Comparison of ENCODE assay signal across 7 cellular contexts in the genomic region with DNA sequence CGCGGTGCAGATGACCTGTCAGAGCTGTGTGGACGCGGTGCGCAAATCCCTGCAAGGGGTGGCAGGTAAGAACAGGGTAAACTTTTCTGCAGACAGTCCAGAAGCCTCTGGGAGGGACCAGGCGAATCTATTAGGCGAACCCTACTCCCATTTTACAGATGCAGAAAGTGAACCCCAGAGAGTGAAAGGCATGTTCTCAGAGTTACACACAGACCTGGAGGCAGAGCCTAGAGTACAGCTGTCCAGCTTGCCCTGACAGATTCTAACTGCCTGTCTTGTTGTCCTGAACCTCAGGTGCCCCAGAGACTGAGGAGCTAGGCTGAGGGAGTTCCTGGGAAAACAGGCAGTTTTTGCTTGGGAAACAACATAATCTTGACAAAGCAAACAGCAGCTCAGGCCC. TPM values are rescaled to one million over a fixed set of nuclear protein-coding genes. Genes with fewer than 3 reads are reported as not detected.
A peak's percentile ranks its signal among the peaks of the same experiment; 100 is the strongest.
DNase-seq lines count a peak whose midpoint lies in the region; ATAC-seq, FAIRE-seq and TF ChIP-seq lines count a peak whose summit lies in the region.

No MANE protein-coding gene starts in this region.

- H3K27me3 ChIP-seq in keratinocyte (ENCODE audit: control insufficient read depth, extremely low read depth, insufficient read depth, low read length) (no peaks in the 10 kb centered on the region), stomach smooth muscle (ENCODE audit: control insufficient read depth in 1 of 2, insufficient read depth in 2 of 2, low read length in 2 of 2) (no peaks in the 10 kb centered on the region)

- H3K27me3 Mint-ChIP-seq in activated T-helper 17 cell treated with anti-CD3 and anti-CD28 coated beads, Interleukin-2, amount 50 U/mL, for 72 hours = no peaks in the 10 kb centered on the region

- TF ChIP-seq CTCF in keratinocyte (optimal IDR thresholded peaks at IDR 0.05 in 1 of 3, IDR thresholded peaks at IDR 0.05 in 1 of 3, conservative IDR thresholded peaks at IDR 0.05 in 1 of 3; ENCODE audit: extremely low read depth in 1 of 3, insufficient read depth in 2 of 3, low read length in 3 of 3) = no peak

- peak overlapping the region; percentile 98 for H2AFZ ChIP-seq in keratinocyte (ENCODE audit: control insufficient read depth, low read length)

- H3K4me1 Mint-ChIP-seq in activated T-helper 17 cell treated with anti-CD3 and anti-CD28 coated beads, Interleukin-2, amount 50 U/mL, for 72 hours = peaks cover 14% of the 10 kb centered on the region

- H3K4me3 Mint-ChIP-seq in activated T-helper 17 cell treated with anti-CD3 and anti-CD28 coated beads, Interleukin-2, amount 50 U/mL, for 72 hours = peak overlapping the region; percentile 100

- peak overlapping the region; percentile 99 for H3K27ac Mint-ChIP-seq in activated T-helper 17 cell treated with anti-CD3 and anti-CD28 coated beads, Interleukin-2, amount 50 U/mL, for 72 hours

- FAIRE-seq in keratinocyte (lab: Jason Lieb, UNC) = no peak

- no peaks in the 10 kb centered on the region for H3K36me3 ChIP-seq in keratinocyte (ENCODE audit: control insufficient read depth in 2 of 2, extremely low read depth in 1 of 2, insufficient read depth in 2 of 2, low read length in 2 of 2)
- no peaks in the 10 kb centered on the region for H3K36me3 ChIP-seq in stomach smooth muscle (ENCODE audit: control insufficient read depth in 2 of 2, insufficient read depth in 2 of 2, low read length in 2 of 2)

- H3K9me3 ChIP-seq in keratinocyte (ENCODE audit: control insufficient read depth, low read depth, low read length) (no peaks in the 10 kb centered on the region), stomach smooth muscle (ENCODE audit: control insufficient read depth in 2 of 2, low read length in 2 of 2) (no peaks in the 10 kb centered on the region)

- H3K27ac ChIP-seq in keratinocyte (ENCODE audit: control insufficient read depth, insufficient read depth, low read length) (peak overlapping the region; percentile 63), stomach smooth muscle (ENCODE audit: low read length) (peak overlapping the region; percentile 76)

- H3K9me3 Mint-ChIP-seq in activated T-helper 17 cell treated with anti-CD3 and anti-CD28 coated beads, Interleukin-2, amount 50 U/mL, for 72 hours = no peaks in the 10 kb centered on the region

- H3K36me3 Mint-ChIP-seq in activated T-helper 17 cell treated with anti-CD3 and anti-CD28 coated beads, Interleukin-2, amount 50 U/mL, for 72 hours (ENCODE audit: low read depth) = peaks cover 8% of the 10 kb centered on the region

- peaks cover 6% of the 10 kb centered on the region for H3K79me2 ChIP-seq in keratinocyte (ENCODE audit: control insufficient read depth, insufficient read depth, low read length)

- peak overlapping the region; percentile 99 for H3K4me2 ChIP-seq in keratinocyte (ENCODE audit: control insufficient read depth, extremely low read depth, insufficient read depth, low read depth, low read length)

- H3K4me1 ChIP-seq in keratinocyte (ENCODE audit: control insufficient read depth, extremely low read depth, insufficient read depth, low read length) (peaks cover 11% of the 10 kb centered on the region), stomach smooth muscle (ENCODE audit: control insufficient read depth, insufficient read depth, low read length) (peaks cover 32% of the 10 kb centered on the region)

- no peak for ATAC-seq in activated T-helper 17 cell treated with anti-CD3 and anti-CD28 coated beads, Interleukin-2, amount 50 U/mL, for 72 hours (replicated peaks)

- no peaks in the 10 kb centered on the region for H4K20me1 ChIP-seq in keratinocyte (ENCODE audit: control insufficient read depth, extremely low read depth, insufficient read depth, low read length)

- peak; percentile 4 for DNase-seq in HK-2 (ENCODE audit: unreplicated experiment)
- DNase-seq in keratinocyte (ENCODE audit: low read depth, low spot score) = no peak
- no peak for DNase-seq in globus pallidus (ENCODE audit: low spot score)
- no peak for DNase-seq in glomerular visceral epithelial cell (ENCODE audit: extremely low spot score)
- no peak for DNase-seq in NCI-H524 treated with DMSO at 0.1 percent for 48 hours (lab: John Stamatoyannopoulos, UW)

- no peaks in the 10 kb centered on the region for H3K9me1 ChIP-seq in keratinocyte (ENCODE audit: control insufficient read depth, extremely low read depth, insufficient read depth, low read length)

- dilution Hi-C loops in keratinocyte (cut with MboI; ENCODE audit: extremely low pct_ligation_motif_present, low sequenced_read_pairs) = no loop called here

- peak overlapping the region; percentile 70 to 81 (median 76) for H3K4me3 ChIP-seq in keratinocyte (ENCODE audit: control insufficient read depth in 2 of 3, extremely low read depth in 1 of 3, insufficient read depth in 2 of 3, low read depth in 1 of 3, low read length in 3 of 3)
- peak overlapping the region; percentile 83 to 94 for H3K4me3 ChIP-seq in stomach smooth muscle (ENCODE audit: low read length in 2 of 2)

- peak overlapping the region; percentile 82 for H3K9ac ChIP-seq in keratinocyte (ENCODE audit: control insufficient read depth, extremely low read depth, insufficient read depth, low read length)
- H3K9ac ChIP-seq in stomach smooth muscle (ENCODE audit: low read length in 2 of 2) = peak overlapping the region; percentile 74 to 92

RNA-seq across cellular contexts. Expression of a gene that starts 0.7 kb away (rescaled TPM):
- total RNA-seq in activated T-helper 17 cell treated with anti-CD3 and anti-CD28 coated beads, Interleukin-2, amount 50 U/mL, for 72 hours = 10 to 100 TPM; 27.5 to 35.1 TPM
- polyA plus RNA-seq in keratinocyte = 17.6 to 22.7 TPM (median 21.3 TPM) in 3 replicates
- polyA plus RNA-seq in keratinocyte (2011; ENCODE audit: low read depth) = 7.2 TPM
- polyA plus RNA-seq in keratinocyte (2011; cell fraction: cytosol; rRNA removed) = 5.1 and 12.3 TPM in 2 replicates
- 62.8 and 75.2 TPM in 2 replicates for polyA plus RNA-seq in keratinocyte (2011; cell fraction: nucleus; rRNA removed)
- polyA plus RNA-seq in keratinocyte (2012; ENCODE audit: low replicate concordance) = 24.7 and 24.9 TPM in 2 replicates
- 8.9 to 16.4 TPM (median 11.1 TPM) in 3 replicates for polyA minus RNA-seq in keratinocyte
- polyA minus RNA-seq in keratinocyte (2011; cell fraction: cytosol; rRNA and poly(A)+ RNA removed) = 17.5 TPM
- 14.7 and 16.8 TPM in 2 replicates for polyA minus RNA-seq in keratinocyte (2011; cell fraction: nucleus; rRNA and poly(A)+ RNA removed)

RNA-seq across cellular contexts. Expression of a gene that starts 0.8 kb away (rescaled TPM):
- total RNA-seq in activated T-helper 17 cell treated with anti-CD3 and anti-CD28 coated beads, Interleukin-2, amount 50 U/mL, for 72 hours = under 1 TPM; 0.11 to 0.15 TPM
- 0.04 to 0.09 TPM (median 0.07 TPM) in 3 replicates for polyA plus RNA-seq in keratinocyte
- polyA plus RNA-seq in keratinocyte (2011; ENCODE audit: low read depth) = not detected
- 0.02 and 0.05 TPM in 2 replicates for polyA plus RNA-seq in keratinocyte (2011; cell fraction: cytosol; rRNA removed)
- 0.12 and 0.15 TPM in 2 replicates for polyA plus RNA-seq in keratinocyte (2011; cell fraction: nucleus; rRNA removed)
- polyA plus RNA-seq in keratinocyte (2012; ENCODE audit: low replicate concordance) = 0.07 and 0.11 TPM in 2 replicates
- 0.10 to 0.13 TPM (median 0.10 TPM) in 3 replicates for polyA minus RNA-seq in keratinocyte
- not detected for polyA minus RNA-seq in keratinocyte (2011; cell fraction: cytosol; rRNA and poly(A)+ RNA removed)
- not detected in 2 replicates for polyA minus RNA-seq in keratinocyte (2011; cell fraction: nucleus; rRNA and poly(A)+ RNA removed)

RNA-seq across cellular contexts. Expression of a gene that starts 22.8 kb away (rescaled TPM):
- 100 to 1,000 TPM; 127 to 156 TPM for total RNA-seq in activated T-helper 17 cell treated with anti-CD3 and anti-CD28 coated beads, Interleukin-2, amount 50 U/mL, for 72 hours
- 10.5 to 23.8 TPM (median 16.6 TPM) in 3 replicates for polyA plus RNA-seq in keratinocyte
- 11.9 TPM for polyA plus RNA-seq in keratinocyte (2011; ENCODE audit: low read depth)
- polyA plus RNA-seq in keratinocyte (2011; cell fraction: cytosol; rRNA removed) = 12.8 and 13.9 TPM in 2 replicates
- 20.6 and 27.5 TPM in 2 replicates for polyA plus RNA-seq in keratinocyte (2011; cell fraction: nucleus; rRNA removed)
- 24.1 and 40.8 TPM in 2 replicates for polyA plus RNA-seq in keratinocyte (2012; ENCODE audit: low replicate concordance)
- 16.0 to 47.8 TPM (median 22.0 TPM) in 3 replicates for polyA minus RNA-seq in keratinocyte
- 33.2 TPM for polyA minus RNA-seq in keratinocyte (2011; cell fraction: cytosol; rRNA and poly(A)+ RNA removed)
- 28.2 and 29.7 TPM in 2 replicates for polyA minus RNA-seq in keratinocyte (2011; cell fraction: nucleus; rRNA and poly(A)+ RNA removed)

RNA-seq across cellular contexts. Expression of a gene that starts 25.2 kb away (rescaled TPM):
- 10 to 100 TPM in 1 of 2 donors, 1 to 10 TPM in 1; 4.1 to 12.9 TPM for total RNA-seq in activated T-helper 17 cell treated with anti-CD3 and anti-CD28 coated beads, Interleukin-2, amount 50 U/mL, for 72 hours
- polyA plus RNA-seq in keratinocyte = 3.2 to 5.8 TPM (median 3.3 TPM) in 3 replicates
- polyA plus RNA-seq in keratinocyte (2011; ENCODE audit: low read depth) = 9.9 TPM
- 2.0 and 3.1 TPM in 2 replicates for polyA plus RNA-seq in keratinocyte (2011; cell fraction: cytosol; rRNA removed)
- 9.6 and 11.1 TPM in 2 replicates for polyA plus RNA-seq in keratinocyte (2011; cell fraction: nucleus; rRNA removed)
- polyA plus RNA-seq in keratinocyte (2012; ENCODE audit: low replicate concordance) = 3.0 and 3.9 TPM in 2 replicates
- 0.49 to 3.9 TPM (median 2.3 TPM) in 3 replicates for polyA minus RNA-seq in keratinocyte
- polyA minus RNA-seq in keratinocyte (2011; cell fraction: cytosol; rRNA and poly(A)+ RNA removed) = 4.0 TPM
- polyA minus RNA-seq in keratinocyte (2011; cell fraction: nucleus; rRNA and poly(A)+ RNA removed) = 3.7 and 4.3 TPM in 2 replicates

RNA-seq across cellular contexts. Expression of a gene that starts 44.9 kb away (rescaled TPM):
- 10 to 100 TPM; 92.4 to 94.0 TPM for total RNA-seq in activated T-helper 17 cell treated with anti-CD3 and anti-CD28 coated beads, Interleukin-2, amount 50 U/mL, for 72 hours
- 153 to 190 TPM (median 171 TPM) in 3 replicates for polyA plus RNA-seq in keratinocyte
- polyA plus RNA-seq in keratinocyte (2011; ENCODE audit: low read depth) = 79.4 TPM
- 129 and 150 TPM in 2 replicates for polyA plus RNA-seq in keratinocyte (2011; cell fraction: cytosol; rRNA removed)
- 125 and 145 TPM in 2 replicates for polyA plus RNA-seq in keratinocyte (2011; cell fraction: nucleus; rRNA removed)
- 118 and 132 TPM in 2 replicates for polyA plus RNA-seq in keratinocyte (2012; ENCODE audit: low replicate concordance)
- 86.0 to 178 TPM (median 150 TPM) in 3 replicates for polyA minus RNA-seq in keratinocyte
- polyA minus RNA-seq in keratinocyte (2011; cell fraction: cytosol; rRNA and poly(A)+ RNA removed) = 94.6 TPM
- polyA minus RNA-seq in keratinocyte (2011; cell fraction: nucleus; rRNA and poly(A)+ RNA removed) = 41.3 and 55.9 TPM in 2 replicates
